ENCODE assay signal across 20 cellular contexts in the genomic region with DNA sequence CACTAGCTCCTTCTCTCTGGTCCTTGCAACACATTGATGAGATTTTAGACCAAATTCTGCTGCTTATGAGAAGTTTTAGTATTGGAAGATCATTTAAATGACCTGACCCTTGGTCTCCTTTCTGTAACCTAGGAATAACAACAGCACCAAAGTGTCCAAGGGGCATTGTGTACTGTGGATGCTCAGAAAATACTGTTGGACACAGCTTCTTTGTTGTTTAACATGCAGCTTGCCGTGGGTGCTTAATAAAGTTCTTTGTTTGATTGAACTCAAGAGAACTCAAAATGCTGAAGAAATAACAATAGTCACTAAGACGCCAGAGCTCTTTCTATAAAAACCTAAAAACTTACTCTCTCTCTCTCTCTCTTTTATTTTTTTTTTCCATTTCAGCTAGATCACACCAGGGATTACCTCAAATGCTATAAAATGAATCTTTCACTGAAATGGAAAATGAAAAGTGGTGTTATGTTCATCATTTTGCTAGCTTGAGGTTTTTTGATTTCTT.
DNase-seq lines count a peak whose midpoint lies in the region; ATAC-seq lines count a peak whose summit lies in the region.
"Had no signal": no experiment of that assay in that cellular context is flagged by ENCODE, and none has a peak within 500 bp of the region (broad histone marks: within the 10 kb centered on the region; RNA-seq: fewer than 3 reads in every experiment).

No MANE protein-coding gene starts in this region.

- H3K4me1 ChIP-seq in neuron (ENCODE audit: insufficient read depth, low read length): peaks cover 12% of the 10 kb centered on the region
- H3K4me1 ChIP-seq: BLaER1 treated with 17β-estradiol and CSF1 and Interleukin-3, amounts not matched to agents 10 nM and 100 nM had no signal

- no peaks in the 10 kb centered on the region for H3K36me3 Mint-ChIP-seq in activated T-helper 17 cell treated with anti-CD3 and anti-CD28 coated beads, Interleukin-2, amount 50 U/mL, for 72 hours (ENCODE audit: low read depth)

- DNase-seq in SK-MEL-5 (ENCODE audit: low read depth, low spot score) (peak; percentile 1), globus pallidus (ENCODE audit: low spot score) (peak; percentile 85), superior temporal gyrus (ENCODE audit: extremely low spot score) (peak; percentile 79), T-helper 2 cell (no peak)
- DNase-seq: CD4-positive, alpha-beta T cell; GM23248; H7; KBM-7; MG63; NCI-H1417; NCI-H1694; NCI-H2029 treated with DMSO at 0.1 percent for 48 hours; NCI-H446 treated with DMSO at 0.1 percent for 48 hours; NCI-H526 treated with DMSO at 0.1 percent for 48 hours; SIG-M5; SK-N-SH had no signal

- peaks cover 23% of the 10 kb centered on the region for H3K9me3 Mint-ChIP-seq in activated T-helper 17 cell treated with anti-CD3 and anti-CD28 coated beads, Interleukin-2, amount 50 U/mL, for 72 hours

- H3K27me3 Mint-ChIP-seq in activated T-helper 17 cell treated with anti-CD3 and anti-CD28 coated beads, Interleukin-2, amount 50 U/mL, for 72 hours: no peaks in the 10 kb centered on the region
- H3K27me3 Mint-ChIP-seq: CD4-positive, alpha-beta T cell had no signal

- peak overlapping the region; percentile 49 for H2AFZ ChIP-seq in neuron (ENCODE audit: low read depth, low read length)
- H2AFZ ChIP-seq: GM23248 had no signal

- no peak overlapping the region for H3K27ac Mint-ChIP-seq in activated T-helper 17 cell treated with anti-CD3 and anti-CD28 coated beads, Interleukin-2, amount 50 U/mL, for 72 hours
- H3K27ac Mint-ChIP-seq: CD4-positive, alpha-beta T cell had no signal

- peaks cover 5% of the 10 kb centered on the region for H3K9me3 ChIP-seq in neuron (ENCODE audit: low read length)
- H3K9me3 ChIP-seq: BLaER1 treated with 17β-estradiol and CSF1 and Interleukin-3, amounts not matched to agents 10 nM and 100 nM; MG63; SK-N-SH had no signal

- H3K4me3 ChIP-seq in neuron (ENCODE audit: low read length): no peak overlapping the region
- H3K4me3 ChIP-seq: BLaER1 treated with 17β-estradiol and CSF1 and Interleukin-3, amounts not matched to agents 10 nM and 100 nM; GM23248; MG63 had no signal

- no peaks in the 10 kb centered on the region for H3K27me3 ChIP-seq in neuron (ENCODE audit: insufficient read depth, low read length)
- H3K27me3 ChIP-seq: BLaER1 treated with 17β-estradiol and CSF1 and Interleukin-3, amounts not matched to agents 10 nM and 100 nM; MG63 had no signal

- no peaks in the 10 kb centered on the region for H3K36me3 ChIP-seq in neuron (ENCODE audit: insufficient read depth, low read length)
- H3K36me3 ChIP-seq: BLaER1 treated with 17β-estradiol and CSF1 and Interleukin-3, amounts not matched to agents 10 nM and 100 nM; MG63 had no signal

- no peaks in the 10 kb centered on the region for H3K4me1 Mint-ChIP-seq in activated T-helper 17 cell treated with anti-CD3 and anti-CD28 coated beads, Interleukin-2, amount 50 U/mL, for 72 hours

- in situ Hi-C loops in SK-MEL-5 (cut with HindIII; ENCODE audit: low pct_unique_long_range_greater_than_20kb, low sequenced_read_pairs): no loop called here

- no peak overlapping the region for H3K4me3 Mint-ChIP-seq in activated T-helper 17 cell treated with anti-CD3 and anti-CD28 coated beads, Interleukin-2, amount 50 U/mL, for 72 hours
- H3K4me3 Mint-ChIP-seq: CD4-positive, alpha-beta T cell had no signal

- no peak for ATAC-seq in HG02885 (IDR thresholded peaks at IDR 0.05; ENCODE audit: poor library complexity, unreplicated experiment)
- no peak for ATAC-seq in activated T-helper 17 cell treated with anti-CD3 and anti-CD28 coated beads, Interleukin-2, amount 50 U/mL, for 72 hours (replicated peaks)

Comparison
In these comparisons a context has a peak if more than half of its experiments do, and no peak if none do; other contexts are left out.
1. DNase-seq: peak in SK-MEL-5 (single experiment), globus pallidus (single experiment) and superior temporal gyrus (single experiment); none in T-helper 2 cell (0 of 5).